Comparison of ENCODE assay signal across 16 cellular contexts in genomic region chr20:22690616-22691179, GRCh38.
"Had no signal": no experiment of that assay in that cellular context is flagged by ENCODE, and none has a peak within 500 bp of the region (broad histone marks: within the 10 kb centered on the region; RNA-seq: fewer than 3 reads in every experiment).

No MANE protein-coding gene starts in this region.

- ATAC-seq: effector memory CD8-positive, alpha-beta T cell; naive thymus-derived CD4-positive, alpha-beta T cell; stimulated activated memory B cell treated with anti-CD40 and anti-IgM and Interleukin-4, amounts not matched to agents 10 μg/mL and 1 μg/mL and 100 μg/mL, for 72 hours had no signal

- DNase-seq: effector memory CD8-positive, alpha-beta T cell; esophagus squamous epithelium; foreskin fibroblast; head of caudate nucleus; kidney; left cardiac atrium; mesendoderm; naive thymus-derived CD4-positive, alpha-beta T cell; nephron progenitor cell; spleen; stimulated activated CD4-positive, alpha-beta T cell treated with anti-CD3 and anti-CD28 coated beads, Interleukin-15, amount 100 ng/mL, for 24 hours; stimulated activated CD4-positive, alpha-beta T cell treated with anti-CD3 and anti-CD28 coated beads, Interleukin-1b, Interleukin-23, amount 100 ng/mL, for 48 hours; stimulated activated CD4-positive, alpha-beta T cell treated with anti-CD3 and anti-CD28 coated beads, Interleukin-4, amount 100 ng/mL, for 24 hours; tibial artery; upper lobe of left lung had no signal
